ENCODE assay signal across 1 cellular context in genomic region chr20:50071039-50071888, GRCh38.
TF ChIP-seq lines count a peak whose summit lies in the region.

No MANE protein-coding gene starts in this region.

TF ChIP-seq in HepG2, 621 proteins besides CTCF, POLR2A, EP300 and RAD21 (continued from another document and continues in another):
- TF ChIP-seq ZNF318 (CRISPR knock-in tag; IDR thresholded peaks at IDR 0.05) (peak; percentile 68; the same call in 1 of the 2 replicates), IKZF4 (CRISPR knock-in tag; IDR thresholded peaks at IDR 0.05; ENCODE audit: borderline replicate concordance, low read depth, not compliant biosample characterization) (no peak), EEA1 (CRISPR knock-in tag; IDR thresholded peaks at IDR 0.05; ENCODE audit: borderline replicate concordance) (no peak), ZNF512B (CRISPR knock-in tag; IDR thresholded peaks at IDR 0.05; ENCODE audit: borderline replicate concordance) (peak; percentile 50; the same call in 1 of the 2 replicates), TMF1 (CRISPR knock-in tag; IDR thresholded peaks at IDR 0.05; ENCODE audit: low read depth) (peak; percentile 74; the same call in 1 of the 2 replicates), ZFP90 (CRISPR knock-in tag; IDR thresholded peaks at IDR 0.05; ENCODE audit: borderline replicate concordance) (peak; percentile 62), ZNF292 (CRISPR knock-in tag; IDR thresholded peaks at IDR 0.05; ENCODE audit: borderline replicate concordance, low read depth) (no peak), HMGXB3 (CRISPR knock-in tag; IDR thresholded peaks at IDR 0.05; ENCODE audit: borderline replicate concordance) (peak; percentile 87), ATF7 (IDR thresholded peaks at IDR 0.05) (no peak), ATF7 (CRISPR knock-in tag; IDR thresholded peaks at IDR 0.05) (no peak), ZSCAN29 (CRISPR knock-in tag; conservative IDR thresholded peaks at IDR 0.05) (peak; percentile 78; the same call in 1 of the 2 replicates), NR0B2 (CRISPR knock-in tag; IDR thresholded peaks at IDR 0.05) (peak; percentile 66), POLR2AphosphoS2 (IDR thresholded peaks at IDR 0.05; ENCODE audit: low read depth, low read length) (no peak), ZBTB26 (CRISPR knock-in tag; IDR thresholded peaks at IDR 0.05; ENCODE audit: borderline replicate concordance) (peak; percentile 91), KIAA2018 (CRISPR knock-in tag; IDR thresholded peaks at IDR 0.05; ENCODE audit: borderline replicate concordance) (no peak), ZNF660 (CRISPR knock-in tag; IDR thresholded peaks at IDR 0.05; ENCODE audit: borderline replicate concordance, low read depth) (no peak), ZNF441 (CRISPR knock-in tag; IDR thresholded peaks at IDR 0.05; ENCODE audit: borderline replicate concordance) (peak; percentile 70; the same call in 1 of the 2 replicates), SRSF1 (optimal IDR thresholded peaks at IDR 0.05; ENCODE audit: low read depth, low read length) (no peak), ZNF496 (CRISPR knock-in tag; IDR thresholded peaks at IDR 0.05; ENCODE audit: insufficient replicate concordance) (no peak), CENPBD1 (CRISPR knock-in tag; IDR thresholded peaks at IDR 0.05; ENCODE audit: borderline replicate concordance, low read depth) (no peak), ZNF160 (CRISPR knock-in tag; IDR thresholded peaks at IDR 0.05) (no peak; the same call in 1 of the 2 replicates), KDM1A (CRISPR knock-in tag; IDR thresholded peaks at IDR 0.05) (0 out of 2 replicates have a peak, but pooled peaks have one; percentile 67)
